In the genomic region with DNA sequence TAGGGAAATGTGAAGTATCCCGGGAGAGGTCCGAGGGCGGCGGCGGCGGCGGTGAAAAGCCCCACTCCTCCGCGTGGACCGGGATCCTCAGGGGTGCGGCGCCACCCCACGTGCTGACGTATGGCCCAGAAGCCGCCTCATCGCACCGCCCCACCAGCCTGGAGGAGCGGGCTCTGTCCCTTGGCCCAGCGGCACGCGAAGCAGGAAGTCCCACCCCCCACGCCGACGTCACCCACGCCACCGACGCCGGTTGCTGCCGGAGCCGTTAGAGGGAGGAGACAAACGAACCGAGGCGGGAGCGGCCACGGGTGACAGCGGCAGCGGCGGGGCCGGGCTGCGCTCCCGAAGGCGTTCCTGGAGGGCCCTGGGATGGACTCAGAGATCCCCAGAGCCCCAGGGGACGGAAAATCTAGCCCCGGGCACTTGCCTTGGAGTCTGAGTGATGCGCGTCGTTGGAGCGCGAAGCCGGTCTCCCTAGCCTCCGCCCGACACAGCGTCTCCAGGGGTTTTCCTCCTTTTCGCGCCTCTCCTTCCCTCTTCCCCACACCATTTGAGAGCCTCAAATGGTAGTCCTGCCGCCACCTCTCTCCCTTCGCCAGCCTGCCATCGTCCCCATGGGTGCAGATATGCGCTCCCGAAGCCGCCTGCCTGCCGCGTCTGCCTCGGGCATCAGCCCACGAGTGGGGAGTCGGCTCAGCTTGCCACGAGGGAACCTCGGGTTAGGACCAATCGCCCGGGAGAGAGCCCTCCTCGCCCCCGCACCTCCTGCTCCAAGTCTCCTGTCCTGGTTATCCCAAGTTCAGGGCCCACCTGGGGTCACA, we compare ENCODE assay signal across 8 cellular contexts. TPM values are rescaled to one million over a fixed set of nuclear protein-coding genes. Genes with fewer than 3 reads are reported as not detected.
DNase-seq lines count a peak whose midpoint lies in the region; FAIRE-seq and TF ChIP-seq lines count a peak whose summit lies in the region.

A gene with protein sequence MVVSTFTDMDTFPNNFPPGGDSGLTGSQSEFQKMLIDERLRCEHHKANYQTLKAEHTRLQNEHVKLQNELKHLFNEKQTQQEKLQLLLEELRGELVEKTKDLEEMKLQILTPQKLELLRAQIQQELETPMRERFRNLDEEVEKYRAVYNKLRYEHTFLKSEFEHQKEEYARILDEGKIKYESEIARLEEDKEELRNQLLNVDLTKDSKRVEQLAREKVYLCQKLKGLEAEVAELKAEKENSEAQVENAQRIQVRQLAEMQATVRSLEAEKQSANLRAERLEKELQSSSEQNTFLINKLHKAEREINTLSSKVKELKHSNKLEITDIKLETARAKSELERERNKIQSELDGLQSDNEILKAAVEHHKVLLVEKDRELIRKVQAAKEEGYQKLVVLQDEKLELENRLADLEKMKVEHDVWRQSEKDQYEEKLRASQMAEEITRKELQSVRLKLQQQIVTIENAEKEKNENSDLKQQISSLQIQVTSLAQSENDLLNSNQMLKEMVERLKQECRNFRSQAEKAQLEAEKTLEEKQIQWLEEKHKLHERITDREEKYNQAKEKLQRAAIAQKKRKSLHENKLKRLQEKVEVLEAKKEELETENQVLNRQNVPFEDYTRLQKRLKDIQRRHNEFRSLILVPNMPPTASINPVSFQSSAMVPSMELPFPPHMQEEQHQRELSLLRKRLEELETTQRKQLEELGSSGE (minus strand): TSS at position 95 of the 821 bp plus-strand sequence. CDS start 47,377 bp downstream, outside the sequence.

- CTCF ChIA-PET in H1 (lab: Charles Lee; ENCODE audit: partially characterized antibody): interaction anchor here (0.6 to 0.8 kb wide), 2 partner anchors 293 to 1003 kb away, joined by 3 read pairs; no protein-coding TSS in a partner anchor

- TF ChIP-seq POLR2A in H1 (IDR thresholded peaks at IDR 0.05; ENCODE audit: control extremely low read depth in 1 of 2, low read depth in 2 of 2, low read length in 2 of 2): peak; percentile 67 to 87

- H3K9me3 ChIP-seq in H1 (ENCODE audit: insufficient read depth in 2 of 2, low read depth in 1 of 2, low read length in 1 of 2): no peaks in the 10 kb centered on the region
- H3K9me3 ChIP-seq in mesenchymal stem cell (ENCODE audit: control insufficient read depth, low read length): no peaks in the 10 kb centered on the region

- H3K56ac ChIP-seq in H1 (replicated peaks; ENCODE audit: insufficient read length, low read depth, low read length): peak within 1 kb of the TSS; percentile 73

- H3K4me1 ChIP-seq in H1 (replicated peaks in 1 of 4; ENCODE audit: control insufficient read depth in 3 of 4, insufficient read depth in 4 of 4, low read length in 3 of 4): peaks cover 0 to 6% (median 0%) of the 10 kb centered on the region in 4 experiments; a peak in 4 of 7 replicates
- no peaks in the 10 kb centered on the region for H3K4me1 ChIP-seq in mesenchymal stem cell (ENCODE audit: control insufficient read depth, insufficient read depth, low read depth, low read length)

- H3K9ac ChIP-seq in H1 (replicated peaks in 1 of 4; ENCODE audit: extremely low read depth in 1 of 4, low read depth in 3 of 4, low read length in 3 of 4): peak within 1 kb of the TSS; percentile 52 to 74 (median 71)
- H3K9ac ChIP-seq in mesenchymal stem cell (ENCODE audit: low read length): peak within 1 kb of the TSS; percentile 94

- H3K23ac ChIP-seq in H1 (ENCODE audit: insufficient read length) (no peak within 1 kb of the TSS), mesenchymal stem cell (ENCODE audit: low read length in 2 of 2) (peak within 1 kb of the TSS in 1 of 2 experiments; percentile 77)

- H4K5ac ChIP-seq in H1 (ENCODE audit: insufficient read length, low read depth, low read length): peak within 1 kb of the TSS; percentile 12

- H3K4ac ChIP-seq in H1 (replicated peaks; ENCODE audit: insufficient read length, low read depth, low read length): peak within 1 kb of the TSS; percentile 75
- H3K4ac ChIP-seq in mesenchymal stem cell (ENCODE audit: low read depth in 1 of 2, low read length in 2 of 2): peak within 1 kb of the TSS in 1 of 2 experiments; percentile 13

- H2AK5ac ChIP-seq in H1 (ENCODE audit: low read depth, low read length): no peak within 1 kb of the TSS
- H2AK5ac ChIP-seq in mesenchymal stem cell (ENCODE audit: low read length, severe bottlenecking): no peak within 1 kb of the TSS

- 3% methylated on average over 65 of the region's 72 CpGs; no CpG with 5 or more reads in 1 of the 2 experiments for WGBS in H1 (ENCODE audit: extremely low coverage in 1 of 2, insufficient coverage in 1 of 2, insufficient read length in 1 of 2, insufficient replicate concordance in 2 of 2, low coverage in 1 of 2, low lambda C conversion rate in 2 of 2, missing lambda C conversion rate in 1 of 2), 2 experiments
- under 1% methylated on average over 67 of the region's 72 CpGs for WGBS in mesenchymal stem cell

- peak within 1 kb of the TSS; percentile 68 to 85 (median 82) for H3K4me3 ChIP-seq in H1 (ENCODE audit: extremely low read depth in 1 of 4, insufficient read depth in 2 of 4, low read depth in 3 of 4, low read length in 4 of 4)
- H3K4me3 ChIP-seq in mesenchymal stem cell (ENCODE audit: insufficient read depth in 1 of 2, low read depth in 1 of 2, low read length in 2 of 2): peak within 1 kb of the TSS; percentile 79 to 96

- H2BK120ac ChIP-seq in H1 (replicated peaks; ENCODE audit: low read depth, low read length): peak within 1 kb of the TSS; percentile 21
- peak within 1 kb of the TSS; percentile 51 for H2BK120ac ChIP-seq in mesenchymal stem cell (ENCODE audit: low read depth, low read length)

- H3K27ac ChIP-seq in H1 (ENCODE audit: low read depth, low read length) (peak within 1 kb of the TSS; percentile 59; the same call in 1 of the 2 replicates), mesenchymal stem cell (ENCODE audit: low read length, poor library complexity, severe bottlenecking) (peak within 1 kb of the TSS; percentile 44)

- no peak for TF ChIP-seq RAD21 in H1 (IDR thresholded peaks at IDR 0.05 in 1 of 2, conservative IDR thresholded peaks at IDR 0.05 in 1 of 2; ENCODE audit: low read depth in 2 of 2, low read length in 2 of 2)

- H2BK12ac ChIP-seq in H1 (ENCODE audit: low read depth, low read length) (peak within 1 kb of the TSS; percentile 93; the same call in 1 of the 2 replicates), mesenchymal stem cell (ENCODE audit: low read length in 2 of 2) (peak within 1 kb of the TSS in 1 of 2 experiments; percentile 93)

- POLR2A ChIA-PET in H1 (lab: Charles Lee; ENCODE audit: partially characterized antibody): no interaction called here

- no peak within 1 kb of the TSS for H2BK20ac ChIP-seq in H1 (ENCODE audit: low read length)

- H3K14ac ChIP-seq in H1 (ENCODE audit: insufficient read length) (no peak within 1 kb of the TSS), mesenchymal stem cell (ENCODE audit: low read length in 2 of 2) (peak within 1 kb of the TSS in 1 of 2 experiments; percentile 94)

- H4K91ac ChIP-seq in H1 (replicated peaks; ENCODE audit: insufficient read length, low read length): no peak within 1 kb of the TSS
- peak within 1 kb of the TSS; percentile 61 for H4K91ac ChIP-seq in mesenchymal stem cell (ENCODE audit: low read length)

- peaks cover 0 to 37% of the 10 kb centered on the region in 2 experiments; a peak in 3 of 4 replicates for H3K79me2 ChIP-seq in H1 (ENCODE audit: control insufficient read depth in 1 of 2, insufficient read depth in 2 of 2, low read length in 2 of 2)

- TF ChIP-seq CTCF in GM20000 (IDR thresholded peaks at IDR 0.05; ENCODE audit: extremely low read depth, missing control alignments) (no peak), H1 (IDR thresholded peaks at IDR 0.05; ENCODE audit: control extremely low read depth in 1 of 3, insufficient read depth in 1 of 3, low read depth in 1 of 3, low read length in 3 of 3) (no peak)

- H3K36me3 ChIP-seq in H1 (ENCODE audit: control insufficient read depth in 2 of 4, insufficient read depth in 4 of 4, low read length in 3 of 4) (peaks cover 0 to under 1% (median 0%) of the 10 kb centered on the region in 4 experiments; a peak in 1 of 8 replicates), mesenchymal stem cell (ENCODE audit: control insufficient read depth in 1 of 2, insufficient read depth in 2 of 2, low read depth in 1 of 2, low read length in 2 of 2) (no peaks in the 10 kb centered on the region)

- H2AFZ ChIP-seq in H1 (ENCODE audit: low read length) (peak within 1 kb of the TSS; percentile 71), mesenchymal stem cell (ENCODE audit: low read depth, low read length) (peak within 1 kb of the TSS; percentile 95)

- no peaks in the 10 kb centered on the region for H4K20me1 ChIP-seq in H1 (replicated peaks in 1 of 2; ENCODE audit: control insufficient read depth in 1 of 2, insufficient read depth in 2 of 2, low read length in 2 of 2)

- H3K18ac ChIP-seq in H1 (ENCODE audit: extremely low read depth, low read length) (peak within 1 kb of the TSS; percentile 93), mesenchymal stem cell (ENCODE audit: low read depth in 1 of 2, low read length in 2 of 2) (peak within 1 kb of the TSS; percentile 59 to 90)

- H3K4me2 ChIP-seq in H1 (ENCODE audit: insufficient read depth in 1 of 2, low read depth in 2 of 2, low read length in 2 of 2) (peak within 1 kb of the TSS; percentile 81 to 97), mesenchymal stem cell (ENCODE audit: low read length, poor library complexity, severe bottlenecking) (peak within 1 kb of the TSS; percentile 81)

- no peak for FAIRE-seq in H1 (lab: Jason Lieb, UNC)

- no peak for TF ChIP-seq EP300 in H1 (IDR thresholded peaks at IDR 0.05; ENCODE audit: borderline replicate concordance in 1 of 2, low read depth in 2 of 2, low read length in 2 of 2)

- H2BK15ac ChIP-seq in H1 (ENCODE audit: low read length) (no peak within 1 kb of the TSS), mesenchymal stem cell (ENCODE audit: low read depth, poor library complexity, severe bottlenecking) (peak within 1 kb of the TSS; percentile 78)

- H4K8ac ChIP-seq in H1 (ENCODE audit: extremely low read depth, insufficient read depth, low read length) (peak within 1 kb of the TSS; percentile 17), mesenchymal stem cell (ENCODE audit: low read length) (peak within 1 kb of the TSS; percentile 73)

- H3K79me1 ChIP-seq in H1 (ENCODE audit: low read depth, low read length) (no peaks in the 10 kb centered on the region), mesenchymal stem cell (replicated peaks; ENCODE audit: low read length, poor library complexity, severe bottlenecking) (peaks cover 5% of the 10 kb centered on the region)

- H3K27me3 ChIP-seq in H1 (replicated peaks in 1 of 4; ENCODE audit: control insufficient read depth in 3 of 4, extremely low read depth in 1 of 4, insufficient read depth in 3 of 4, low read length in 3 of 4) (no peaks in the 10 kb centered on the region; a peak in 2 of 7 replicates), mesenchymal stem cell (ENCODE audit: control insufficient read depth in 1 of 2, insufficient read depth in 1 of 2, low read length in 2 of 2) (no peaks in the 10 kb centered on the region)

- H3K23me2 ChIP-seq in H1 (ENCODE audit: low read depth, low read length): peaks cover 10% of the 10 kb centered on the region; the same call in 1 of the 2 replicates

- DNase-seq in CMK (ENCODE audit: low read depth) (peak; percentile 48), GM20000 (ENCODE audit: low spot score) (peak; percentile 94), HT-29 (ENCODE audit: low spot score) (peak; percentile 96), NOMO-1 (lab: John Stamatoyannopoulos, UW; ENCODE audit: unreplicated experiment in 2 of 2) (peak; percentile 84 to 93), H1 (ENCODE audit: low read depth in 1 of 2, low spot score in 2 of 2) (peak; percentile 49 to 94), mesenchymal stem cell (peak; percentile 96)
- peak; percentile 92 to 96 for DNase-seq in activated CD8-positive, alpha-beta memory T cell treated with anti-CD3 and anti-CD28 coated beads for 4 hours (ENCODE audit: low read depth in 2 of 2)
- DNase-seq in stimulated activated CD8-positive, alpha-beta memory T cell treated with anti-CD3 and anti-CD28 coated beads, Interleukin-12 subunit alpha, Interleukin-12 subunit beta, amount 100 ng/mL, for 4 hours (ENCODE audit: low read depth): peak; percentile 96

- H2BK5ac ChIP-seq in H1 (ENCODE audit: low read depth, low read length) (peak within 1 kb of the TSS; percentile 52; the same call in 1 of the 2 replicates), mesenchymal stem cell (ENCODE audit: low read depth, low read length, poor library complexity, severe bottlenecking) (no peak within 1 kb of the TSS)

RNA-seq across cellular contexts. Expression of the gene that starts here (rescaled TPM):
- 17.7 and 20.0 TPM in 2 replicates for total RNA-seq in HT-29 (2014; rRNA removed; shearing (Covaris generic))
- total RNA-seq in H1 (2021; fragmentation: NEBNext Ultra II Directional; extraction: Animal tissue kit (Norgen Biotek cat#: 25700)): 25.6 and 25.8 TPM in 2 replicates
- 6.0 and 7.9 TPM in 2 replicates for polyA plus RNA-seq in H1 (2011; rRNA removed)
- polyA plus RNA-seq in H1 (2011; cell fraction: cytosol; rRNA removed): 9.6 TPM
- polyA plus RNA-seq in H1 (2011; cell fraction: nucleus; rRNA removed): 28.3 TPM
- 9.2 to 19.1 TPM (median 9.8 TPM) in 4 replicates for polyA plus RNA-seq in H1 (2012, experiment 1 of 2)
- 1.5 TPM for polyA plus RNA-seq in H1 (2012, experiment 2 of 2)
- 23.0 TPM for polyA plus RNA-seq in H1 (2013, experiment 1 of 2)
- 20.9 TPM for polyA plus RNA-seq in H1 (2013, experiment 2 of 2)
- 13.1 and 14.3 TPM in 2 replicates for polyA minus RNA-seq in H1 (2011; rRNA and poly(A)+ RNA removed)
- polyA minus RNA-seq in H1 (2011; cell fraction: cytosol; rRNA and poly(A)+ RNA removed): 18.6 TPM
- polyA minus RNA-seq in H1 (2011; cell fraction: nucleus; rRNA and poly(A)+ RNA removed): 96.7 TPM
- polyA plus RNA-seq in mesenchymal stem cell (2013, experiment 1 of 2): 4.9 TPM
- polyA plus RNA-seq in mesenchymal stem cell (2013, experiment 2 of 2): 4.8 TPM

Comparison
In these comparisons a context has a peak if more than half of its experiments do, and no peak if none do; other contexts are left out.
1. Peak in every context shown above with its lines: DNase-seq, H3K4me3 ChIP-seq and H3K27ac ChIP-seq.